In genomic region chr12:38350342-38351181, GRCh38 we compare ENCODE assay signal across 1 cellular context.
TF ChIP-seq lines count a peak whose summit lies in the region.

No MANE protein-coding gene starts in this region.

TF ChIP-seq in GM23338, 12 proteins besides CTCF, POLR2A, EP300 and RAD21 (continued from another document):
- TF ChIP-seq NANOG (IDR thresholded peaks at IDR 0.05; ENCODE audit: borderline replicate concordance) (no peak), ZNF331 (CRISPR knock-in tag; IDR thresholded peaks at IDR 0.05; ENCODE audit: low read depth) (no peak)
